8 cellular contexts compared by ENCODE assay signal in the genomic region with DNA sequence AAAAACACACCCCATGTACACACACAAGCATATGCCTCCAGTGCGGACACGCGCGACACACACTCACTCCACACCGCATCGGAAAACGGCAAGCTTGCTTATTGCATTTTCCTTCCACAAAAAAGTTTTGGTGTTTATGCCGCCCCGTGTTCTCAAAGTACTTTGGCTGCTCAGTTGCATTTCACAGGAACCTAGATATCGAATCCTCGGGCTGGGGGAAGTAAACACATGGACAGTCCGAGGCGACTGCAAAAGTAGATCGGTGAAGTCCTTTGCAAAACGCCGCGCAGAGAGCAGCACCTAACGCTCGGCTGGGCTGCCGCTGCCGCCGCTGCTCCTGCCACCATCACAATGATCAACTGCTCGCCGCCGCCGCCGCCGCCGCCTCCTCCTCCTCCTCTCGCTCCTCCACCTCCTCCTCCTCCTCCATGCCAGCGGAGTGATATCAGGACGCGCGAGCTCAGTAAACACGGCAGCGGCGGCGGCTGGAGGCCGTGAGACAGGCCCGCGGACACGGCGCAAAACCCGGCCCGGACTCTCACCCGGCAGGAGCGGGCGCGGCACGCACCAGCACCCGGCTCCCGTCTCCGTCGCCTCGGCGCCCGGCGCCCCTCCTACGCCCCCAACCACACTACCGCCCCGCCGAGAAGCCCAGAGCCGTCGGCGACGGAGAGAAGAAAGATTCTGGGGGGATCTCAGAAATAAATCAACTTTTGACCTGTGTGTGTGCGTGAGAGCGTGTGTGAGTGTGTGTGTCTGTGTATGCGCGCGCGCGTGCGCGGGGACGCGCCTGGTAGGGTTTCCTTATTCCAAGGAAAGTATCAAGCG. TPM values are rescaled to one million over a fixed set of nuclear protein-coding genes. Genes with fewer than 3 reads are reported as not detected.
DNase-seq lines count a peak whose midpoint lies in the region; ATAC-seq and TF ChIP-seq lines count a peak whose summit lies in the region.

MAML3 (minus strand) TSS at position 441 of the 828 bp plus-strand sequence. CDS start 857 bp downstream, outside the sequence.

- DNase-seq in LHCN-M2 (ENCODE audit: low read depth): peak; percentile 92
- peak; percentile 79 to 96 (median 96) for DNase-seq in Peyer's patch
- DNase-seq in activated T-cell treated with anti-CD3 and anti-CD28 coated beads, Interleukin-2, amount 50 U/mL, for 72 hours: peak; percentile 90 to 91
- peak; percentile 98 for DNase-seq in esophagus muscularis mucosa (ENCODE audit: extremely low spot score)
- DNase-seq in stimulated activated CD8-positive, alpha-beta memory T cell treated with anti-CD3 and anti-CD28 coated beads, Interleukin-4, amount 100 ng/mL, for 24 hours (ENCODE audit: low read depth): peak; percentile 73

- peak within 1 kb of the TSS; percentile 86 to 98 (median 97) for H3K9ac ChIP-seq in BLaER1 treated with 17β-estradiol and CSF1 and Interleukin-3, amounts not matched to agents 10 nM and 100 nM
- peak within 1 kb of the TSS; percentile 64 for H3K9ac ChIP-seq in muscle layer of colon (ENCODE audit: low read length)

- H4K20me1 ChIP-seq in BLaER1 treated with 17β-estradiol and CSF1 and Interleukin-3, amounts not matched to agents 10 nM and 100 nM: peaks cover 0 to 11% (median 0%) of the 10 kb centered on the region in 11 experiments; a peak in 3 of 22 replicates

- no peaks in the 10 kb centered on the region for H3K27me3 ChIP-seq in BLaER1 treated with 17β-estradiol and CSF1 and Interleukin-3, amounts not matched to agents 10 nM and 100 nM
- H3K27me3 ChIP-seq in Peyer's patch (no peaks in the 10 kb centered on the region), esophagus muscularis mucosa (no peaks in the 10 kb centered on the region), muscle layer of colon (ENCODE audit: control insufficient read depth in 1 of 2, insufficient read depth in 2 of 2, low read length in 2 of 2) (no peaks in the 10 kb centered on the region)

- under 1% methylated on average over 62 of the region's 78 CpGs for WGBS in esophagus muscularis mucosa

- H3K27ac ChIP-seq in BLaER1 treated with 17β-estradiol and CSF1 and Interleukin-3, amounts not matched to agents 10 nM and 100 nM: peak within 1 kb of the TSS; percentile 80 to 99 (median 98)
- peak within 1 kb of the TSS; percentile 88 to 99 (median 94) for H3K27ac ChIP-seq in Peyer's patch
- H3K27ac ChIP-seq in esophagus muscularis mucosa (replicated peaks in 1 of 4): peak within 1 kb of the TSS; percentile 97 to 99 (median 98)
- H3K27ac ChIP-seq in muscle layer of colon (ENCODE audit: low read depth, low read length): peak within 1 kb of the TSS; percentile 97

- H3K4me1 Mint-ChIP-seq in activated T-cell treated with anti-CD3 and anti-CD28 coated beads, Interleukin-2, amount 50 U/mL, for 72 hours (ENCODE audit: low read depth): peaks cover 51% of the 10 kb centered on the region

- peaks cover 0 to 3% of the 10 kb centered on the region in 2 donors for H3K36me3 Mint-ChIP-seq in activated T-cell treated with anti-CD3 and anti-CD28 coated beads, Interleukin-2, amount 50 U/mL, for 72 hours (ENCODE audit: insufficient read depth in 2 of 2)

- peak in 1 of 6 experiments; percentile 29 for TF ChIP-seq CTCF in Peyer's patch (IDR thresholded peaks at IDR 0.05)
- TF ChIP-seq CTCF in esophagus muscularis mucosa (IDR thresholded peaks at IDR 0.05): peak in 1 of 3 experiments; percentile 11

- no peak for TF ChIP-seq EP300 in esophagus muscularis mucosa (IDR thresholded peaks at IDR 0.05)

- H3K27me3 Mint-ChIP-seq in activated T-cell treated with anti-CD3 and anti-CD28 coated beads, Interleukin-2, amount 50 U/mL, for 72 hours (ENCODE audit: low read depth): peaks cover 20% of the 10 kb centered on the region

- peak within 1 kb of the TSS; percentile 74 to 95 (median 89) for H3K4me3 ChIP-seq in BLaER1 treated with 17β-estradiol and CSF1 and Interleukin-3, amounts not matched to agents 10 nM and 100 nM
- H3K4me3 ChIP-seq in Peyer's patch: peak within 1 kb of the TSS; percentile 52 to 97 (median 69)
- peak within 1 kb of the TSS; percentile 71 to 89 (median 86) for H3K4me3 ChIP-seq in esophagus muscularis mucosa
- H3K4me3 ChIP-seq in muscle layer of colon (ENCODE audit: low read depth in 1 of 2, low read length in 2 of 2): peak within 1 kb of the TSS; percentile 76 to 97

- H3K4me1 ChIP-seq in BLaER1 treated with 17β-estradiol and CSF1 and Interleukin-3, amounts not matched to agents 10 nM and 100 nM: peaks cover 50 to 57% (median 55%) of the 10 kb centered on the region in 10 experiments
- H3K4me1 ChIP-seq in Peyer's patch (peaks cover 0 to 12% (median 2%) of the 10 kb centered on the region in 4 donors), esophagus muscularis mucosa (peaks cover 0 to 34% (median 27%) of the 10 kb centered on the region in 4 donors), muscle layer of colon (ENCODE audit: insufficient read depth, low read length) (peaks cover 16% of the 10 kb centered on the region)

- peak within 1 kb of the TSS; percentile 70 to 92 (median 81) for H3K4me2 ChIP-seq in BLaER1 treated with 17β-estradiol and CSF1 and Interleukin-3, amounts not matched to agents 10 nM and 100 nM

- no peaks in the 10 kb centered on the region for H3K9me3 ChIP-seq in BLaER1 treated with 17β-estradiol and CSF1 and Interleukin-3, amounts not matched to agents 10 nM and 100 nM (replicated peaks in 1 of 11)
- H3K9me3 ChIP-seq in Peyer's patch (no peaks in the 10 kb centered on the region), esophagus muscularis mucosa (no peaks in the 10 kb centered on the region), muscle layer of colon (ENCODE audit: low read length) (no peaks in the 10 kb centered on the region)

- H3K27ac Mint-ChIP-seq in activated T-cell treated with anti-CD3 and anti-CD28 coated beads, Interleukin-2, amount 50 U/mL, for 72 hours: peak within 1 kb of the TSS; percentile 63

- H3K9me3 Mint-ChIP-seq in activated T-cell treated with anti-CD3 and anti-CD28 coated beads, Interleukin-2, amount 50 U/mL, for 72 hours: no peaks in the 10 kb centered on the region

- TF ChIP-seq POLR2A in Peyer's patch (IDR thresholded peaks at IDR 0.05) (peak; percentile 73 to 93), esophagus muscularis mucosa (IDR thresholded peaks at IDR 0.05; ENCODE audit: low read depth) (peak; percentile 42)

- intact Hi-C loops in esophagus muscularis mucosa (cut with DNase I): loop anchor here (1.0 to 10.0 kb wide), 6 partner anchors 72 to 489 kb away; partner anchors contain the start of gene MGST2

- ATAC-seq in GM21576 (IDR thresholded peaks at IDR 0.05; ENCODE audit: unreplicated experiment): peak; percentile 43
- ATAC-seq in activated T-cell treated with anti-CD3 and anti-CD28 coated beads, Interleukin-2, amount 50 U/mL, for 72 hours (replicated peaks in 1 of 2): peak; percentile 43 to 56

- peak within 1 kb of the TSS; percentile 95 to 99 for H3K4me3 Mint-ChIP-seq in activated T-cell treated with anti-CD3 and anti-CD28 coated beads, Interleukin-2, amount 50 U/mL, for 72 hours

- no peaks in the 10 kb centered on the region for H3K36me3 ChIP-seq in BLaER1 treated with 17β-estradiol and CSF1 and Interleukin-3, amounts not matched to agents 10 nM and 100 nM
- no peaks in the 10 kb centered on the region for H3K36me3 ChIP-seq in Peyer's patch
- H3K36me3 ChIP-seq in esophagus muscularis mucosa: no peaks in the 10 kb centered on the region
- H3K36me3 ChIP-seq in muscle layer of colon (ENCODE audit: insufficient read depth, low read length): no peaks in the 10 kb centered on the region

RNA-seq across cellular contexts. Expression of gene MAML3, which starts in this region (rescaled TPM):
- 0.06 and 0.19 TPM in 2 replicates for total RNA-seq in LHCN-M2 (2014; rRNA removed)
- 0.17 TPM for polyA plus RNA-seq in LHCN-M2 (2012)
- total RNA-seq in Peyer's patch: 10 to 100 TPM in 3 of 4 donors, 1 to 10 TPM in 1; 6.5 to 44.6 (median 22.1) TPM
- total RNA-seq in activated T-cell treated with anti-CD3 and anti-CD28 coated beads, Interleukin-2, amount 50 U/mL, for 72 hours: 1 to 10 TPM; 5.3 to 5.5 TPM
- 1 to 10 TPM; 5.0 to 8.7 (median 7.1) TPM for total RNA-seq in esophagus muscularis mucosa

Comparison
In these comparisons a context has a peak if more than half of its experiments do, and no peak if none do; other contexts are left out.
1. Peak in every context shown above with its lines: DNase-seq, ATAC-seq, H3K4me3 ChIP-seq and H3K27ac ChIP-seq.
2. Peak in DNase-seq in LHCN-M2; RNA of the gene not detected or under 1 TPM.